ENCODE assay signal across 1 cellular context in the genomic region with DNA sequence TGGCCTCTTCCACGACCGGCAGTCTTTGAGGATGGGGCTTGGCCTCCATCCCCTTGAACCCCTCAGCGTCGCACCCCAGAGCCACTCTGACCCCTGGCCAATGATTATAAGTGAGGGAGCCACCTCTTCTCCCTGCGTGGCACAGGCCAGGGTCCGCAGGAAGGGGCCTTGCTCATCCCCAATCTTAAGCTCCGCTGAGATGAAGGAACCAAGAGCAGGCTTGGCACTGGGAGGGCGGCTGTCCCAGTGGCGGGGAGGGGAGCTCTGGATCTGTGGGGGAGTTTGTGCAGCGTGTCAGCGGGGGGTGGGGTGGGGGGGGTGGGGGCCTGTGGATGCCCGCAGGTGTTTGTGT.
TF ChIP-seq lines count a peak whose summit lies in the region.

No MANE protein-coding gene starts in this region.

TF ChIP-seq in HEK293, 187 proteins besides CTCF, POLR2A, EP300 and RAD21 (continued from another document and continues in another):
- 0 out of 2 replicates have a peak, but pooled peaks have one; percentile 5 for TF ChIP-seq KLF8 (tag by site-specific recombination; IDR thresholded peaks at IDR 0.05)
- TF ChIP-seq, protein P1, sequence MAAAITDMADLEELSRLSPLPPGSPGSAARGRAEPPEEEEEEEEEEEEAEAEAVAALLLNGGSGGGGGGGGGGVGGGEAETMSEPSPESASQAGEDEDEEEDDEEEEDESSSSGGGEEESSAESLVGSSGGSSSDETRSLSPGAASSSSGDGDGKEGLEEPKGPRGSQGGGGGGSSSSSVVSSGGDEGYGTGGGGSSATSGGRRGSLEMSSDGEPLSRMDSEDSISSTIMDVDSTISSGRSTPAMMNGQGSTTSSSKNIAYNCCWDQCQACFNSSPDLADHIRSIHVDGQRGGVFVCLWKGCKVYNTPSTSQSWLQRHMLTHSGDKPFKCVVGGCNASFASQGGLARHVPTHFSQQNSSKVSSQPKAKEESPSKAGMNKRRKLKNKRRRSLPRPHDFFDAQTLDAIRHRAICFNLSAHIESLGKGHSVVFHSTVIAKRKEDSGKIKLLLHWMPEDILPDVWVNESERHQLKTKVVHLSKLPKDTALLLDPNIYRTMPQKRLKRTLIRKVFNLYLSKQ (tag by site-specific recombination; IDR thresholded peaks at IDR 0.05; ENCODE audit: borderline replicate concordance) = no peak
- no peak for TF ChIP-seq ZFP37 (tag by site-specific recombination; IDR thresholded peaks at IDR 0.05)
- no peak for TF ChIP-seq ZNF416 (tag by site-specific recombination; IDR thresholded peaks at IDR 0.05)
- no peak for TF ChIP-seq ZNF76 (tag by site-specific recombination; IDR thresholded peaks at IDR 0.05; ENCODE audit: borderline replicate concordance, low read depth)
- TF ChIP-seq, protein P2, sequence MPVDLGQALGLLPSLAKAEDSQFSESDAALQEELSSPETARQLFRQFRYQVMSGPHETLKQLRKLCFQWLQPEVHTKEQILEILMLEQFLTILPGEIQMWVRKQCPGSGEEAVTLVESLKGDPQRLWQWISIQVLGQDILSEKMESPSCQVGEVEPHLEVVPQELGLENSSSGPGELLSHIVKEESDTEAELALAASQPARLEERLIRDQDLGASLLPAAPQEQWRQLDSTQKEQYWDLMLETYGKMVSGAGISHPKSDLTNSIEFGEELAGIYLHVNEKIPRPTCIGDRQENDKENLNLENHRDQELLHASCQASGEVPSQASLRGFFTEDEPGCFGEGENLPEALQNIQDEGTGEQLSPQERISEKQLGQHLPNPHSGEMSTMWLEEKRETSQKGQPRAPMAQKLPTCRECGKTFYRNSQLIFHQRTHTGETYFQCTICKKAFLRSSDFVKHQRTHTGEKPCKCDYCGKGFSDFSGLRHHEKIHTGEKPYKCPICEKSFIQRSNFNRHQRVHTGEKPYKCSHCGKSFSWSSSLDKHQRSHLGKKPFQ (tag by site-specific recombination; IDR thresholded peaks at IDR 0.05) = no peak
- TF ChIP-seq ZNF398 (tag by site-specific recombination; IDR thresholded peaks at IDR 0.05) = peak; percentile 41; the same call in 1 of the 2 replicates
- TF ChIP-seq ZEB2 (tag by site-specific recombination; IDR thresholded peaks at IDR 0.05) = peak; percentile 10; the same call in 1 of the 2 replicates
- no peak for TF ChIP-seq OVOL3 (tag by site-specific recombination; IDR thresholded peaks at IDR 0.05)
- TF ChIP-seq SP3 (tag by site-specific recombination; IDR thresholded peaks at IDR 0.05) = peak; percentile 4; the same call in 1 of the 2 replicates
- TF ChIP-seq ZNF280C (tag by site-specific recombination; IDR thresholded peaks at IDR 0.05) = no peak
- no peak; the same call in 1 of the 2 replicates for TF ChIP-seq PRDM10 (tag by site-specific recombination; IDR thresholded peaks at IDR 0.05)
- 0 out of 2 replicates have a peak, but pooled peaks have one; percentile 3 for TF ChIP-seq ZNF324 (tag by site-specific recombination; IDR thresholded peaks at IDR 0.05)
- TF ChIP-seq, protein P3, sequence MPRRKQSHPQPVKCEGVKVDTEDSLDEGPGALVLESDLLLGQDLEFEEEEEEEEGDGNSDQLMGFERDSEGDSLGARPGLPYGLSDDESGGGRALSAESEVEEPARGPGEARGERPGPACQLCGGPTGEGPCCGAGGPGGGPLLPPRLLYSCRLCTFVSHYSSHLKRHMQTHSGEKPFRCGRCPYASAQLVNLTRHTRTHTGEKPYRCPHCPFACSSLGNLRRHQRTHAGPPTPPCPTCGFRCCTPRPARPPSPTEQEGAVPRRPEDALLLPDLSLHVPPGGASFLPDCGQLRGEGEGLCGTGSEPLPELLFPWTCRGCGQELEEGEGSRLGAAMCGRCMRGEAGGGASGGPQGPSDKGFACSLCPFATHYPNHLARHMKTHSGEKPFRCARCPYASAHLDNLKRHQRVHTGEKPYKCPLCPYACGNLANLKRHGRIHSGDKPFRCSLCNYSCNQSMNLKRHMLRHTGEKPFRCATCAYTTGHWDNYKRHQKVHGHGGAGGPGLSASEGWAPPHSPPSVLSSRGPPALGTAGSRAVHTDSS (tag by site-specific recombination; IDR thresholded peaks at IDR 0.05) = no peak
- peak; percentile 74; the same call in 1 of the 2 replicates for TF ChIP-seq ZNF600 (tag by site-specific recombination; IDR thresholded peaks at IDR 0.05)
- TF ChIP-seq ZBTB6 (tag by site-specific recombination; IDR thresholded peaks at IDR 0.05) = no peak
- no peak for TF ChIP-seq ZFP41 (tag by site-specific recombination; IDR thresholded peaks at IDR 0.05; ENCODE audit: borderline replicate concordance)
- TF ChIP-seq, protein P4, sequence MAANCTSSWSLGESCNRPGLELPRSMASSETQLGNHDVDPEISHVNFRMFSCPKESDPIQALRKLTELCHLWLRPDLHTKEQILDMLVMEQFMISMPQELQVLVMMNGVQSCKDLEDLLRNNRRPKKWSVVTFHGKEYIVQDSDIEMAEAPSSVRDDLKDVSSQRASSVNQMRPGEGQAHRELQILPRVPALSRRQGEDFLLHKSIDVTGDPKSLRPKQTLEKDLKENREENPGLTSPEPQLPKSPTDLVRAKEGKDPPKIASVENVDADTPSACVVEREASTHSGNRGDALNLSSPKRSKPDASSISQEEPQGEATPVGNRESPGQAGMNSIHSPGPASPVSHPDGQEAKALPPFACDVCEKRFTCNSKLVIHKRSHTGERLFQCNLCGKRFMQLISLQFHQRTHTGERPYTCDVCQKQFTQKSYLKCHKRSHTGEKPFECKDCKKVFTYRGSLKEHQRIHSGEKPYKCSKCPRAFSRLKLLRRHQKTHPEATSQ (tag by site-specific recombination; IDR thresholded peaks at IDR 0.05) = no peak
- TF ChIP-seq ZBTB20 (tag by site-specific recombination; IDR thresholded peaks at IDR 0.05) = peak; percentile 4; the same call in 1 of the 2 replicates
- peak; percentile 28; the same call in 1 of the 2 replicates for TF ChIP-seq GLIS1 (tag by site-specific recombination; IDR thresholded peaks at IDR 0.05)
- TF ChIP-seq ZNF843 (tag by site-specific recombination; IDR thresholded peaks at IDR 0.05) = 0 out of 2 replicates have a peak, but pooled peaks have one; percentile 5
- TF ChIP-seq ZNF221 (tag by site-specific recombination; IDR thresholded peaks at IDR 0.05; ENCODE audit: borderline replicate concordance) = no peak
- TF ChIP-seq ZBTB1 (tag by site-specific recombination; IDR thresholded peaks at IDR 0.05) = no peak
- no peak for TF ChIP-seq ZNF510 (tag by site-specific recombination; IDR thresholded peaks at IDR 0.05; ENCODE audit: insufficient replicate concordance)
- TF ChIP-seq ZIC2 (tag by site-specific recombination; IDR thresholded peaks at IDR 0.05) = peak; percentile 23; the same call in 1 of the 2 replicates
- TF ChIP-seq SP7 (tag by site-specific recombination; IDR thresholded peaks at IDR 0.05) = no peak; the same call in none of the 2 replicates
- no peak for TF ChIP-seq ZNF660 (tag by site-specific recombination; IDR thresholded peaks at IDR 0.05)
- TF ChIP-seq ZNF211 (tag by site-specific recombination; IDR thresholded peaks at IDR 0.05; ENCODE audit: low read depth) = no peak
- no peak for TF ChIP-seq ZNF555 (tag by site-specific recombination; conservative IDR thresholded peaks at IDR 0.05)
- no peak for TF ChIP-seq ZNF24 (tag by site-specific recombination; IDR thresholded peaks at IDR 0.05)
- TF ChIP-seq, protein P5, sequence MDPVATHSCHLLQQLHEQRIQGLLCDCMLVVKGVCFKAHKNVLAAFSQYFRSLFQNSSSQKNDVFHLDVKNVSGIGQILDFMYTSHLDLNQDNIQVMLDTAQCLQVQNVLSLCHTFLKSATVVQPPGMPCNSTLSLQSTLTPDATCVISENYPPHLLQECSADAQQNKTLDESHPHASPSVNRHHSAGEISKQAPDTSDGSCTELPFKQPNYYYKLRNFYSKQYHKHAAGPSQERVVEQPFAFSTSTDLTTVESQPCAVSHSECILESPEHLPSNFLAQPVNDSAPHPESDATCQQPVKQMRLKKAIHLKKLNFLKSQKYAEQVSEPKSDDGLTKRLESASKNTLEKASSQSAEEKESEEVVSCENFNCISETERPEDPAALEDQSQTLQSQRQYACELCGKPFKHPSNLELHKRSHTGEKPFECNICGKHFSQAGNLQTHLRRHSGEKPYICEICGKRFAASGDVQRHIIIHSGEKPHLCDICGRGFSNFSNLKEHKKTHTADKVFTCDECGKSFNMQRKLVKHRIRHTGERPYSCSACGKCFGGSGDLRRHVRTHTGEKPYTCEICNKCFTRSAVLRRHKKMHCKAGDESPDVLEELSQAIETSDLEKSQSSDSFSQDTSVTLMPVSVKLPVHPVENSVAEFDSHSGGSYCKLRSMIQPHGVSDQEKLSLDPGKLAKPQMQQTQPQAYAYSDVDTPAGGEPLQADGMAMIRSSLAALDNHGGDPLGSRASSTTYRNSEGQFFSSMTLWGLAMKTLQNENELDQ (tag by site-specific recombination; IDR thresholded peaks at IDR 0.05; ENCODE audit: low read depth) = no peak
